Comparison of ENCODE assay signal across 22 cellular contexts in the genomic region with DNA sequence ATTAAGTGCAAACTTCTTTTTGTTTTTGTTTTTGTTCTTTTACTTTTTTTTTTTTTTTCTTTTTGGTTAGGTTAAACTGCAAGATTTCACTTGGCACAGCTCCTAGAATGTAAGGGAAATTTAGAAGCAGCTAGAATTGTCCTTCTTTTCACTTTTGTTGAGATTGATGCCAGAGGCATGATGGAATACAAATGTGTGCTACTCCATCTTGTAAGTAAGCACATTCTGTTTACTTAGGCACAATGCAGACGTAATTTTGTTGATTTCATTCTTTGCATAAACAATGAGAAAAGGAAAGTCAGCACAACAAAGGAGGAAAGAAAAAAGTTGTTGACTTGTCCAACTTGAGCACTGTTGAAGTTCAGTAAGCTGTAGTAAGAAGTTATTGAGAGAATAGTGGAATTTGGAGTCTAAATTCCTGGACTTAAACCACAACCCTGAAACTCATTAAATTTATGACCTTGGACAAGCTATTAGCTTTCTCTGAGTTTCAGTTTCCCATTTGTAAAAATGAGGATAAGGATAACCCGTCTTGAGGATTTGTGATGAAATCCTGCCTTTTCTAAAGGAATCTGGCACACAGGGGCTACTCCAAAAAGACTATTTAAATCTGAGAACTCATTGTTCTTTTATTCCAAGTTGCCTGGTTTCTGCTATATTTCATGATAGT. TPM values are rescaled to one million over a fixed set of nuclear protein-coding genes. Genes with fewer than 3 reads are reported as not detected.
"Had no signal": no experiment of that assay in that cellular context is flagged by ENCODE, and none has a peak within 500 bp of the region (broad histone marks: within the 10 kb centered on the region; RNA-seq: fewer than 3 reads in every experiment).

No MANE protein-coding gene starts in this region.

- H3K27ac ChIP-seq: colonic mucosa, gastrocnemius medialis, heart left ventricle, neutrophil, skin epidermis, suprapubic skin, upper lobe of left lung had no signal

- H3K36me3 ChIP-seq: colonic mucosa, gastrocnemius medialis, heart left ventricle, neutrophil, suprapubic skin, upper lobe of left lung had no signal

- DNase-seq: activated CD4-positive, alpha-beta T cell treated with anti-CD3 and anti-CD28 coated beads, Interleukin-2, amount 50 U/mL, for 1 hour; activated CD8-positive, alpha-beta memory T cell treated with anti-CD3 and anti-CD28 coated beads for 24 hours; activated naive CD8-positive, alpha-beta T cell treated with anti-CD3 and anti-CD28 coated beads for 36 hours; central memory CD4-positive, alpha-beta T cell; colonic mucosa; gastrocnemius medialis; heart left ventricle; left colon; mucosa of descending colon; naive thymus-derived CD4-positive, alpha-beta T cell; retina; stimulated activated CD4-positive, alpha-beta T cell treated with anti-CD3 and anti-CD28 coated beads, Interleukin-4, amount 100 ng/mL, for 4 hours; stimulated activated CD8-positive, alpha-beta memory T cell treated with anti-CD3 and anti-CD28 coated beads, Interleukin-4, amount 100 ng/mL, for 48 hours; T-cell; T-helper 9 cell; upper lobe of left lung had no signal

- H3K9me3 ChIP-seq: colonic mucosa, gastrocnemius medialis, mucosa of descending colon, neutrophil, suprapubic skin, upper lobe of left lung had no signal

- FAIRE-seq: endothelial cell of umbilical vein had no signal

- H3K4me3 ChIP-seq: colonic mucosa, gastrocnemius medialis, heart left ventricle, lung, mucosa of descending colon, skin epidermis, suprapubic skin, upper lobe of left lung had no signal

RNA-seq across cellular contexts. Expression of a gene that starts 19.5 kb away (rescaled TPM):
- total RNA-seq: activated naive CD8-positive, alpha-beta T cell treated with anti-CD3 and anti-CD28 coated beads for 36 hours; activated T-helper 1 cell treated with anti-CD3 and anti-CD28 coated beads, Interleukin-12 subunit alpha, Interleukin-12 subunit beta, Interleukin-2, Interleukin-4 antibody, amounts not matched to agents 30 ng/mL and 10 ng/mL and 1 ng/mL, durations not matched to agents 14 hours and 24 hours and 36 hours; naive thymus-derived CD4-positive, alpha-beta T cell; T-cell had no signal
- polyA plus RNA-seq: endothelial cell of umbilical vein; naive thymus-derived CD4-positive, alpha-beta T cell had no signal
